1 cellular context compared by ENCODE assay signal in genomic region chr3:30657914-30658313, GRCh38.
TF ChIP-seq lines count a peak whose summit lies in the region.

No MANE protein-coding gene starts in this region.

TF ChIP-seq in IMR-90, 13 proteins besides CTCF, POLR2A, EP300 and RAD21:
- TF ChIP-seq MAFK (IDR thresholded peaks at IDR 0.05; ENCODE audit: low read depth, low read length) = no peak
- TF ChIP-seq MAZ (IDR thresholded peaks at IDR 0.05; ENCODE audit: borderline replicate concordance, low read depth, low read length) = no peak
- TF ChIP-seq NFE2L2 (IDR thresholded peaks at IDR 0.05; ENCODE audit: low read depth, low read length) = no peak
- TF ChIP-seq RFX5 (IDR thresholded peaks at IDR 0.05; ENCODE audit: low read depth, low read length) = no peak
- no peak for TF ChIP-seq FOS (IDR thresholded peaks at IDR 0.05; ENCODE audit: low read depth, low read length)
- TF ChIP-seq CHD1 (IDR thresholded peaks at IDR 0.05; ENCODE audit: low read depth, low read length) = no peak
- no peak for TF ChIP-seq USF2 (IDR thresholded peaks at IDR 0.05; ENCODE audit: low read depth, low read length)
- TF ChIP-seq, protein P1, sequence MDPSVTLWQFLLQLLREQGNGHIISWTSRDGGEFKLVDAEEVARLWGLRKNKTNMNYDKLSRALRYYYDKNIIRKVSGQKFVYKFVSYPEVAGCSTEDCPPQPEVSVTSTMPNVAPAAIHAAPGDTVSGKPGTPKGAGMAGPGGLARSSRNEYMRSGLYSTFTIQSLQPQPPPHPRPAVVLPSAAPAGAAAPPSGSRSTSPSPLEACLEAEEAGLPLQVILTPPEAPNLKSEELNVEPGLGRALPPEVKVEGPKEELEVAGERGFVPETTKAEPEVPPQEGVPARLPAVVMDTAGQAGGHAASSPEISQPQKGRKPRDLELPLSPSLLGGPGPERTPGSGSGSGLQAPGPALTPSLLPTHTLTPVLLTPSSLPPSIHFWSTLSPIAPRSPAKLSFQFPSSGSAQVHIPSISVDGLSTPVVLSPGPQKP (IDR thresholded peaks at IDR 0.05; ENCODE audit: borderline replicate concordance, low read depth, low read length) = no peak
- TF ChIP-seq SMC3 (IDR thresholded peaks at IDR 0.05; ENCODE audit: low read depth, low read length) = no peak
- TF ChIP-seq MXI1 (IDR thresholded peaks at IDR 0.05; ENCODE audit: borderline replicate concordance, low read depth, low read length) = no peak
- TF ChIP-seq RCOR1 (IDR thresholded peaks at IDR 0.05; ENCODE audit: insufficient replicate concordance, low read length) = no peak
- TF ChIP-seq CEBPB (IDR thresholded peaks at IDR 0.05; ENCODE audit: low read depth, low read length) = no peak
- TF ChIP-seq BHLHE40 (IDR thresholded peaks at IDR 0.05; ENCODE audit: low read depth, low read length) = no peak
